Comparison of ENCODE assay signal across 13 cellular contexts in the genomic region with DNA sequence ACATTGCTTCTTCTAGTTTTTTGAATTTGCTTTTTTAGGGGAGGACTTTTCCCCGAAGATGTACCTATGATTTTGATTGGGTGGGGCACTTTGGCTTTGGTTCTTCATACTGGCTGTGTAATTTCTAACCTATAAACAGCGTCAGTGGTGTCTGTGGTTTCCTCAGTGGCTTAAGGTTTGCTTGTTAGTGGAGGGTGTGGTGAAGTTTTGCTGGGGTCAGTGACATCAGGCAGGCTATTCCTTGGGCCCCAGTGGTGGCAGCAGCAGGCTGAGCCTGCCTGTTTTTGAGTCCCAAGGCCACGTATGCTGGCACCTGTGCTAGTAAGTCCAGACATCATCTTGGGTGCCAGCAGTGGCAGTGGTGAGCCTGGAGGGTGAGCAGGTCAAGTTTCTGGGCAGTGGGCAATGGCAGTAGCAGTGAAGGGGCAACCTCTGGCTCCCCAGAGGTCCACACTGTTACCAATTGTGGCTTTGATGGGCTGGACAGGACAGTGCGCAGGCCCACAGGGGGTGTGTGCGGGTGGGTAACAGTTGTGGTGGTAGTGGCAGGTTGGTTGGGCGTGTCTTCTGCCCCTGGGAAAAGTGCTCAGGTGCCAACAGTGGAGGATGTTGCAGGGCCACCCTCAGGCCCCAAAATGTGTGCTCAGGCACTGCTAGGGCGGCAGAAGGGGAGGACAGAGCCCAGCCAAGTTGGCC. TPM values are rescaled to one million over a fixed set of nuclear protein-coding genes. Genes with fewer than 3 reads are reported as not detected.
DNase-seq lines count a peak whose midpoint lies in the region; ATAC-seq lines count a peak whose summit lies in the region.
"Had no signal": no experiment of that assay in that cellular context is flagged by ENCODE, and none has a peak within 500 bp of the region (broad histone marks: within the 10 kb centered on the region; RNA-seq: fewer than 3 reads in every experiment).

No MANE protein-coding gene starts in this region.

- POLR2A ChIA-PET in activated CD4-positive, alpha-beta T cell treated with anti-CD3 and anti-CD28 coated beads, Interleukin-2, amount 10 ng/mL, durations not matched to agents 7 days and 5 days (lab: Charles Lee) = no interaction called here
- POLR2A ChIA-PET in activated CD4-positive, alpha-beta memory T cell treated with anti-CD3 and anti-CD28 coated beads for 36 hours (lab: Charles Lee) = no interaction called here

- intact Hi-C loops in activated CD4-positive, alpha-beta memory T cell treated with anti-CD3 and anti-CD28 coated beads for 36 hours (cut with micrococcal nuclease) = no loop called here

- peaks cover 0 to 32% of the 10 kb centered on the region in 2 donors for H3K36me3 ChIP-seq in neuronal stem cell (replicated peaks in 1 of 2; ENCODE audit: control insufficient read depth in 2 of 2, insufficient read depth in 2 of 2, low read length in 2 of 2)

- no peaks in the 10 kb centered on the region for H3K27me3 ChIP-seq in neuronal stem cell (ENCODE audit: control insufficient read depth in 3 of 3, insufficient read depth in 3 of 3, low read depth in 1 of 3, low read length in 3 of 3)

- no peak overlapping the region for H2AFZ ChIP-seq in neuronal stem cell (ENCODE audit: low read length)

- no peak overlapping the region for H4K8ac ChIP-seq in neuronal stem cell (ENCODE audit: low read depth, low read length)

- H3K9me3 Mint-ChIP-seq in activated CD4-positive, alpha-beta T cell treated with anti-CD3 and anti-CD28 coated beads, Interleukin-2, amount 10 ng/mL, durations not matched to agents 7 days and 5 days = peaks cover 8% of the 10 kb centered on the region
- no peaks in the 10 kb centered on the region for H3K9me3 Mint-ChIP-seq in activated CD4-positive, alpha-beta memory T cell treated with anti-CD3 and anti-CD28 coated beads for 36 hours

- H3K79me1 ChIP-seq in neuronal stem cell (ENCODE audit: low read depth, low read length) = peaks cover 5% of the 10 kb centered on the region

- H3K18ac ChIP-seq in neuronal stem cell (ENCODE audit: low read length) = peak overlapping the region; percentile 45

- DNase-seq in activated CD4-positive, alpha-beta T cell treated with anti-CD3 and anti-CD28 coated beads, Interleukin-2, amount 10 ng/mL, durations not matched to agents 7 days and 5 days = peak; percentile 29
- no peak for DNase-seq in activated CD4-positive, alpha-beta T cell treated with anti-CD3 and anti-CD28 coated beads, Interleukin-2, amount 50 U/mL, for 4 hours
- peak; percentile 45 for DNase-seq in activated CD4-positive, alpha-beta memory T cell treated with anti-CD3 and anti-CD28 coated beads for 36 hours
- DNase-seq in neuronal stem cell (ENCODE audit: low spot score) = no peak
- no peak for DNase-seq in cerebellar nuclear complex (lab: John Stamatoyannopoulos, UW)
- DNase-seq in stimulated activated CD4-positive, alpha-beta T cell treated with anti-CD3 and anti-CD28 coated beads, Interleukin-4, amount 100 ng/mL, for 4 hours = no peak
- DNase-seq: NCI-H1436, NCI-H526 treated with DMSO at 0.1 percent for 48 hours, Right ventricle myocardium superior had no signal

- H2BK15ac ChIP-seq in neuronal stem cell (ENCODE audit: low read length) = no peak overlapping the region

- no peaks in the 10 kb centered on the region for H3K27me3 Mint-ChIP-seq in activated CD4-positive, alpha-beta T cell treated with anti-CD3 and anti-CD28 coated beads, Interleukin-2, amount 10 ng/mL, durations not matched to agents 7 days and 5 days
- H3K27me3 Mint-ChIP-seq in activated CD4-positive, alpha-beta memory T cell treated with anti-CD3 and anti-CD28 coated beads for 36 hours = no peaks in the 10 kb centered on the region
- H3K27me3 Mint-ChIP-seq: type B pancreatic cell had no signal

- no peak overlapping the region for H3K27ac ChIP-seq in neuronal stem cell (replicated peaks; ENCODE audit: low read length)

- H3K4ac ChIP-seq in neuronal stem cell (ENCODE audit: low read length) = no peak overlapping the region

- no peaks in the 10 kb centered on the region for H3K4me1 ChIP-seq in neuronal stem cell (ENCODE audit: control insufficient read depth in 2 of 2, insufficient read depth in 1 of 2, low read depth in 1 of 2, low read length in 2 of 2)

- no peak overlapping the region for H3K23ac ChIP-seq in neuronal stem cell (ENCODE audit: low read depth, low read length, poor library complexity)

- H3K4me3 Mint-ChIP-seq in activated CD4-positive, alpha-beta T cell treated with anti-CD3 and anti-CD28 coated beads, Interleukin-2, amount 10 ng/mL, durations not matched to agents 7 days and 5 days = no peak overlapping the region
- H3K4me3 Mint-ChIP-seq in activated CD4-positive, alpha-beta memory T cell treated with anti-CD3 and anti-CD28 coated beads for 36 hours = no peak overlapping the region
- H3K4me3 Mint-ChIP-seq: type B pancreatic cell had no signal

- H3K36me3 Mint-ChIP-seq in activated CD4-positive, alpha-beta T cell treated with anti-CD3 and anti-CD28 coated beads, Interleukin-2, amount 10 ng/mL, durations not matched to agents 7 days and 5 days (ENCODE audit: low read depth) = peaks cover 64% of the 10 kb centered on the region
- peaks cover 65% of the 10 kb centered on the region for H3K36me3 Mint-ChIP-seq in activated CD4-positive, alpha-beta memory T cell treated with anti-CD3 and anti-CD28 coated beads for 36 hours

- H3K4me2 ChIP-seq in neuronal stem cell (ENCODE audit: insufficient read depth, low read length, poor library complexity, severe bottlenecking) = no peak overlapping the region

- no peak overlapping the region for H2BK12ac ChIP-seq in neuronal stem cell (ENCODE audit: low read length)

- H4K91ac ChIP-seq in neuronal stem cell (ENCODE audit: low read depth, low read length, poor library complexity) = no peak overlapping the region

- peak overlapping the region; percentile 10 for H2AK5ac ChIP-seq in neuronal stem cell (ENCODE audit: low read depth, low read length)

- CTCF ChIA-PET in activated CD4-positive, alpha-beta T cell treated with anti-CD3 and anti-CD28 coated beads, Interleukin-2, amount 10 ng/mL, durations not matched to agents 7 days and 5 days (lab: Charles Lee) = no interaction called here
- CTCF ChIA-PET in activated CD4-positive, alpha-beta memory T cell treated with anti-CD3 and anti-CD28 coated beads for 36 hours (lab: Charles Lee) = no interaction called here

- peaks cover 0 to 3% of the 10 kb centered on the region in 2 donors for H3K9me3 ChIP-seq in neuronal stem cell (replicated peaks in 1 of 2; ENCODE audit: control insufficient read depth in 2 of 2, insufficient read depth in 1 of 2, low read depth in 1 of 2, low read length in 2 of 2)

- H2BK5ac ChIP-seq in neuronal stem cell (ENCODE audit: low read length) = no peak overlapping the region

- WGBS in neuronal stem cell (ENCODE audit: extremely low coverage in 2 of 2, insufficient read length in 2 of 2, insufficient replicate concordance in 1 of 2), 2 donors = no CpG with 5 or more reads among the region's 7 CpGs

- H3K27ac Mint-ChIP-seq in activated CD4-positive, alpha-beta T cell treated with anti-CD3 and anti-CD28 coated beads, Interleukin-2, amount 10 ng/mL, durations not matched to agents 7 days and 5 days = peak overlapping the region; percentile 87
- H3K27ac Mint-ChIP-seq in activated CD4-positive, alpha-beta memory T cell treated with anti-CD3 and anti-CD28 coated beads for 36 hours = no peak overlapping the region
- H3K27ac Mint-ChIP-seq: type B pancreatic cell had no signal

- no peak overlapping the region for H3K4me3 ChIP-seq in neuronal stem cell (ENCODE audit: low read length in 2 of 2)

- peaks cover 26% of the 10 kb centered on the region for H3K4me1 Mint-ChIP-seq in activated CD4-positive, alpha-beta T cell treated with anti-CD3 and anti-CD28 coated beads, Interleukin-2, amount 10 ng/mL, durations not matched to agents 7 days and 5 days
- peaks cover 34% of the 10 kb centered on the region for H3K4me1 Mint-ChIP-seq in activated CD4-positive, alpha-beta memory T cell treated with anti-CD3 and anti-CD28 coated beads for 36 hours (ENCODE audit: low read depth)

- no peak overlapping the region for H2BK120ac ChIP-seq in neuronal stem cell (ENCODE audit: low read depth, low read length)

- H3K14ac ChIP-seq in neuronal stem cell (ENCODE audit: low read length) = no peak overlapping the region

- no peak overlapping the region for H3K9ac ChIP-seq in neuronal stem cell (ENCODE audit: low read depth, low read length, poor library complexity)

- ATAC-seq in HG02885 (IDR thresholded peaks at IDR 0.05; ENCODE audit: poor library complexity, unreplicated experiment) (peak; percentile 66), GM19023 (IDR thresholded peaks at IDR 0.05; ENCODE audit: unreplicated experiment) (no peak)

RNA-seq across cellular contexts. Expression of gene B3GALT2, which starts 54.9 kb away (rescaled TPM):
- 1 to 10 TPM; 1.3 TPM for total RNA-seq in activated CD4-positive, alpha-beta T cell treated with anti-CD3 and anti-CD28 coated beads, Interleukin-2, amount 10 ng/mL, durations not matched to agents 7 days and 5 days
- total RNA-seq in activated CD4-positive, alpha-beta memory T cell treated with anti-CD3 and anti-CD28 coated beads for 36 hours = under 1 TPM; 0.07 to 0.14 TPM
- 0.01 TPM for polyA plus RNA-seq in neuronal stem cell (2013, experiment 1 of 2)
- 0.03 TPM for polyA plus RNA-seq in neuronal stem cell (2013, experiment 2 of 2)
- total RNA-seq: HT1080 had no signal

Comparison
In these comparisons a context has a peak if more than half of its experiments do, and no peak if none do; other contexts are left out.
1. DNase-seq: peak in activated CD4-positive, alpha-beta T cell treated with anti-CD3 and anti-CD28 coated beads, Interleukin-2, amount 10 ng/mL, durations not matched to agents 7 days and 5 days (single experiment) and activated CD4-positive, alpha-beta memory T cell treated with anti-CD3 and anti-CD28 coated beads for 36 hours (single experiment); none in activated CD4-positive, alpha-beta T cell treated with anti-CD3 and anti-CD28 coated beads, Interleukin-2, amount 50 U/mL, for 4 hours (0 of 2), neuronal stem cell (single experiment), cerebellar nuclear complex (0 of 2) and stimulated activated CD4-positive, alpha-beta T cell treated with anti-CD3 and anti-CD28 coated beads, Interleukin-4, amount 100 ng/mL, for 4 hours (0 of 2).